Comparison of ENCODE assay signal across 10 cellular contexts in the genomic region with DNA sequence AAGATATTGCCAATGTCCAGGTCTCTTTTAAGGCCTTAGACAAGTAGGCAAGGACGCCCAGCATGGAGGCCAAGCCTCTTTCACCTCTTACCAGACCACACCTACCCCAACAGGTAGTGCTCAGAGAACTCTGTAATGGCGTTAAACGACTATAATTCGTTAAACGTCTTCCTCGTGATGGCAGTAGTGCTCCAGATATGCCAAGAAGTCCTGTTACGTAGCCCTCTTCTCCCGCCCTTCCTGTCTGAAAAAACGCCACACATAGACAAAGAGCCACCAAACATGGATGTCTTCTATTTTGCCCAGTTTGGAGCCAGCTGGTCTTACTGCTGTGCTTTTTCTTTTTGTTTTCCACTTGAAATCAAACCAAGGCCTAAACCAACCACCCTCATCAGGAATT.
DNase-seq lines count a peak whose midpoint lies in the region; ATAC-seq and TF ChIP-seq lines count a peak whose summit lies in the region.
"Had no signal": no experiment of that assay in that cellular context is flagged by ENCODE, and none has a peak within 500 bp of the region (broad histone marks: within the 10 kb centered on the region; RNA-seq: fewer than 3 reads in every experiment).

No MANE protein-coding gene starts in this region.

- H3K4me1 ChIP-seq in HEK293 (ENCODE audit: control insufficient read depth, insufficient read depth, low read length), result no peaks in the 10 kb centered on the region
- H3K4me1 ChIP-seq: body of pancreas had no signal

- H3K9me3 ChIP-seq in HEK293 (ENCODE audit: control insufficient read depth, insufficient read depth, low read depth, low read length) (no peaks in the 10 kb centered on the region), MG63 (no peaks in the 10 kb centered on the region)
- H3K9me3 ChIP-seq: body of pancreas had no signal

- CTCF ChIA-PET in HEK293 (lab: Yijun Ruan, JAX), result interaction anchor here (0.6 to 0.7 kb wide), 2 partner anchors 17 to 87 kb away, joined by 3 to 4 read pairs; no protein-coding TSS in a partner anchor
- CTCF ChIA-PET in activated CD8-positive, alpha-beta T cell treated with anti-CD3 and anti-CD28 coated beads, Interleukin-2, amount 10 ng/mL, durations not matched to agents 7 days and 5 days (lab: Charles Lee), result no interaction called here

- peaks cover 3% of the 10 kb centered on the region for H3K36me3 Mint-ChIP-seq in activated CD8-positive, alpha-beta T cell treated with anti-CD3 and anti-CD28 coated beads, Interleukin-2, amount 10 ng/mL, durations not matched to agents 7 days and 5 days (ENCODE audit: low read depth)

- no peak overlapping the region for H3K4me3 Mint-ChIP-seq in activated CD8-positive, alpha-beta T cell treated with anti-CD3 and anti-CD28 coated beads, Interleukin-2, amount 10 ng/mL, durations not matched to agents 7 days and 5 days
- H3K4me3 Mint-ChIP-seq: T-helper 17 cell had no signal

- H3K9me3 Mint-ChIP-seq in activated CD8-positive, alpha-beta T cell treated with anti-CD3 and anti-CD28 coated beads, Interleukin-2, amount 10 ng/mL, durations not matched to agents 7 days and 5 days (ENCODE audit: insufficient read depth), result no peaks in the 10 kb centered on the region

- DNase-seq in GM04503 (ENCODE audit: low read depth) (peak; percentile 39), medulla oblongata (ENCODE audit: extremely low spot score) (peak; percentile 9), NCI-H526 (lab: John Stamatoyannopoulos, UW) (no peak), MG63 (no peak)
- DNase-seq in activated CD8-positive, alpha-beta memory T cell treated with anti-CD3 and anti-CD28 coated beads, Interleukin-2, amount 50 U/mL, for 4 hours, result peak; percentile 72
- no peak for DNase-seq in activated CD8-positive, alpha-beta T cell treated with anti-CD3 and anti-CD28 coated beads, Interleukin-2, amount 10 ng/mL, durations not matched to agents 7 days and 5 days
- no peak for DNase-seq in stimulated activated CD4-positive, alpha-beta T cell treated with anti-CD3 and anti-CD28 coated beads, Interleukin-4, amount 100 ng/mL, for 1 hour
- DNase-seq: T-helper 17 cell had no signal

- H3K36me3 ChIP-seq in HEK293 (ENCODE audit: control insufficient read depth in 2 of 2, insufficient read depth in 1 of 2, low read length in 2 of 2) (peaks cover 3 to 24% of the 10 kb centered on the region in 2 experiments; a peak in 2 of 3 replicates), MG63 (no peaks in the 10 kb centered on the region)

- H3K27me3 ChIP-seq in MG63, result no peaks in the 10 kb centered on the region
- H3K27me3 ChIP-seq: body of pancreas had no signal

- H3K4me3 ChIP-seq in HEK293 (ENCODE audit: low read depth, low read length) (no peak overlapping the region), MG63 (no peak overlapping the region)
- H3K4me3 ChIP-seq: body of pancreas had no signal

- peak; percentile 63 for TF ChIP-seq CTCF in HEK293 (tag by site-specific recombination; IDR thresholded peaks at IDR 0.05)

- no peak overlapping the region for H3K27ac Mint-ChIP-seq in activated CD8-positive, alpha-beta T cell treated with anti-CD3 and anti-CD28 coated beads, Interleukin-2, amount 10 ng/mL, durations not matched to agents 7 days and 5 days
- H3K27ac Mint-ChIP-seq: T-helper 17 cell had no signal

- H3K27ac ChIP-seq in HEK293 (ENCODE audit: extremely low read depth, low read depth, low read length), result no peak overlapping the region
- H3K27ac ChIP-seq: body of pancreas had no signal

- no peaks in the 10 kb centered on the region for H3K4me1 Mint-ChIP-seq in activated CD8-positive, alpha-beta T cell treated with anti-CD3 and anti-CD28 coated beads, Interleukin-2, amount 10 ng/mL, durations not matched to agents 7 days and 5 days (ENCODE audit: low read depth)
- H3K4me1 Mint-ChIP-seq: T-helper 17 cell had no signal

- no peaks in the 10 kb centered on the region for H3K27me3 Mint-ChIP-seq in activated CD8-positive, alpha-beta T cell treated with anti-CD3 and anti-CD28 coated beads, Interleukin-2, amount 10 ng/mL, durations not matched to agents 7 days and 5 days (ENCODE audit: low read depth)
- H3K27me3 Mint-ChIP-seq: T-helper 17 cell had no signal

- POLR2A ChIA-PET in HEK293 (lab: Yijun Ruan, JAX), result no interaction called here
- POLR2A ChIA-PET in activated CD8-positive, alpha-beta T cell treated with anti-CD3 and anti-CD28 coated beads, Interleukin-2, amount 10 ng/mL, durations not matched to agents 7 days and 5 days (lab: Charles Lee), result no interaction called here

- ATAC-seq in activated CD8-positive, alpha-beta T cell treated with anti-CD3 and anti-CD28 coated beads, Interleukin-2, amount 10 ng/mL, durations not matched to agents 7 days and 5 days, result no peak
- ATAC-seq: body of pancreas, T-helper 17 cell had no signal

TF ChIP-seq in HEK293, 187 proteins besides CTCF, POLR2A, EP300 and RAD21:
- TF ChIP-seq, protein P1, sequence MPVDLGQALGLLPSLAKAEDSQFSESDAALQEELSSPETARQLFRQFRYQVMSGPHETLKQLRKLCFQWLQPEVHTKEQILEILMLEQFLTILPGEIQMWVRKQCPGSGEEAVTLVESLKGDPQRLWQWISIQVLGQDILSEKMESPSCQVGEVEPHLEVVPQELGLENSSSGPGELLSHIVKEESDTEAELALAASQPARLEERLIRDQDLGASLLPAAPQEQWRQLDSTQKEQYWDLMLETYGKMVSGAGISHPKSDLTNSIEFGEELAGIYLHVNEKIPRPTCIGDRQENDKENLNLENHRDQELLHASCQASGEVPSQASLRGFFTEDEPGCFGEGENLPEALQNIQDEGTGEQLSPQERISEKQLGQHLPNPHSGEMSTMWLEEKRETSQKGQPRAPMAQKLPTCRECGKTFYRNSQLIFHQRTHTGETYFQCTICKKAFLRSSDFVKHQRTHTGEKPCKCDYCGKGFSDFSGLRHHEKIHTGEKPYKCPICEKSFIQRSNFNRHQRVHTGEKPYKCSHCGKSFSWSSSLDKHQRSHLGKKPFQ (tag by site-specific recombination; IDR thresholded peaks at IDR 0.05), result no peak
- peak; percentile 12; the same call in 1 of the 2 replicates for TF ChIP-seq FEZF1 (tag by site-specific recombination; IDR thresholded peaks at IDR 0.05)
- TF ChIP-seq ZNF157 (tag by site-specific recombination; IDR thresholded peaks at IDR 0.05), result no peak
- peak; percentile 78 for TF ChIP-seq ZNF654 (tag by site-specific recombination; IDR thresholded peaks at IDR 0.05; ENCODE audit: low read depth)
- TF ChIP-seq YY2 (tag by site-specific recombination; IDR thresholded peaks at IDR 0.05), result 0 out of 2 replicates have a peak, but pooled peaks have one; percentile 38
- peak; percentile 78 for TF ChIP-seq SCRT2 (tag by site-specific recombination; IDR thresholded peaks at IDR 0.05)
- TF ChIP-seq ZNF560 (tag by site-specific recombination; IDR thresholded peaks at IDR 0.05; ENCODE audit: borderline replicate concordance), result no peak
- peak; percentile 90 for TF ChIP-seq SCRT1 (tag by site-specific recombination; IDR thresholded peaks at IDR 0.05; ENCODE audit: borderline replicate concordance)

Comparison
In these comparisons a context has a peak if more than half of its experiments do, and no peak if none do; other contexts are left out.
1. DNase-seq: peak in GM04503 (single experiment), activated CD8-positive, alpha-beta memory T cell treated with anti-CD3 and anti-CD28 coated beads, Interleukin-2, amount 50 U/mL, for 4 hours (single experiment) and medulla oblongata (single experiment); none in activated CD8-positive, alpha-beta T cell treated with anti-CD3 and anti-CD28 coated beads, Interleukin-2, amount 10 ng/mL, durations not matched to agents 7 days and 5 days (single experiment), stimulated activated CD4-positive, alpha-beta T cell treated with anti-CD3 and anti-CD28 coated beads, Interleukin-4, amount 100 ng/mL, for 1 hour (single experiment), NCI-H526 (0 of 2) and MG63 (single experiment).